Comparison of ENCODE assay signal across 20 cellular contexts in the genomic region with DNA sequence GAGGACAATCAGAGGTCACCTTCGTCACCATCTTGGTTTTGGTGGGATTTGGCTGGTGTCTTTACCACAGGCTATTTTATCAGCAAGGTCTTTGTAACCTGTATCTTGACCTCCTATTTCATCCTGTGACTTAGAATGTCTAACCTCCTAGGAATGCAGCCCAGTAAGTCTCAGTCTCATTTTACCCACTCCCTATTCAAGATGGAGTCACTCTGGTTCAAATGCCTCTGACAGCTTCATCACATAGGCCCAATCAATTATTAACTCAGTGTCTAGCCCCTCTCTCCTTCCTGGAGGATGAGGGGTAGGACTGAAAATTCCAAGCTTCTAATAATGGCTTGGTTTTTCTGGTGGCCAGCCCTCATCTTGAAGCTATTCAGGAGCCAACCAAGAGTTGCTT.
DNase-seq lines count a peak whose midpoint lies in the region; ATAC-seq, FAIRE-seq and TF ChIP-seq lines count a peak whose summit lies in the region.
"Had no signal": no experiment of that assay in that cellular context is flagged by ENCODE, and none has a peak within 500 bp of the region (broad histone marks: within the 10 kb centered on the region; RNA-seq: fewer than 3 reads in every experiment).

No MANE protein-coding gene starts in this region.

- intact Hi-C loops in activated T-helper 2 cell treated with anti-CD3 and anti-CD28 coated beads, Interferon-gamma antibody, Interleukin-2, Interleukin-4, amounts not matched to agents 10 μg/mL and 5 μg/mL and 100 μg/mL, durations not matched to agents 14 hours and 24 hours and 36 hours (cut with micrococcal nuclease) = no loop called here

- H3K4me3 Mint-ChIP-seq in activated T-helper 2 cell treated with anti-CD3 and anti-CD28 coated beads, Interferon-gamma antibody, Interleukin-2, Interleukin-4, amounts not matched to agents 10 μg/mL and 5 μg/mL and 100 μg/mL, durations not matched to agents 14 hours and 24 hours and 36 hours (ENCODE audit: low read depth) = no peak overlapping the region
- H3K4me3 Mint-ChIP-seq: B cell; CD4-positive, alpha-beta T cell; CD8-positive, alpha-beta T cell had no signal

- H3K4me1 Mint-ChIP-seq in activated T-helper 2 cell treated with anti-CD3 and anti-CD28 coated beads, Interferon-gamma antibody, Interleukin-2, Interleukin-4, amounts not matched to agents 10 μg/mL and 5 μg/mL and 100 μg/mL, durations not matched to agents 14 hours and 24 hours and 36 hours (ENCODE audit: low read depth) = peaks cover 5% of the 10 kb centered on the region
- H3K4me1 Mint-ChIP-seq: B cell had no signal

- H3K27me3 Mint-ChIP-seq in activated T-helper 2 cell treated with anti-CD3 and anti-CD28 coated beads, Interferon-gamma antibody, Interleukin-2, Interleukin-4, amounts not matched to agents 10 μg/mL and 5 μg/mL and 100 μg/mL, durations not matched to agents 14 hours and 24 hours and 36 hours (ENCODE audit: low read depth) = peaks cover 13% of the 10 kb centered on the region
- H3K27me3 Mint-ChIP-seq: CD4-positive, alpha-beta T cell had no signal

- H3K36me3 ChIP-seq in bronchial epithelial cell (ENCODE audit: control insufficient read depth, insufficient read depth, low read length) = no peaks in the 10 kb centered on the region
- H3K36me3 ChIP-seq: BLaER1 treated with 17β-estradiol and CSF1 and Interleukin-3, amounts not matched to agents 10 nM and 100 nM had no signal

- DNase-seq in M059J (ENCODE audit: low read depth) = peak; percentile 44
- DNase-seq in RCC 7860 (ENCODE audit: low spot score) = peak; percentile 16
- peak; percentile 30 for DNase-seq in bronchial epithelial cell (ENCODE audit: low read depth)
- DNase-seq in activated T-helper 2 cell treated with anti-CD3 and anti-CD28 coated beads, Interferon-gamma antibody, Interleukin-2, Interleukin-4, amounts not matched to agents 10 μg/mL and 5 μg/mL and 100 μg/mL, durations not matched to agents 14 hours and 24 hours and 36 hours (ENCODE audit: low spot score) = no peak
- DNase-seq: AML-193; Caco-2; Calu3; CD4-positive, alpha-beta T cell; CD8-positive, alpha-beta T cell; DMS79 treated with DMSO at 0.1 percent for 48 hours; GF-D8 had no signal

- no peak overlapping the region for H3K27ac Mint-ChIP-seq in activated T-helper 2 cell treated with anti-CD3 and anti-CD28 coated beads, Interferon-gamma antibody, Interleukin-2, Interleukin-4, amounts not matched to agents 10 μg/mL and 5 μg/mL and 100 μg/mL, durations not matched to agents 14 hours and 24 hours and 36 hours
- H3K27ac Mint-ChIP-seq: B cell; CD4-positive, alpha-beta T cell; CD8-positive, alpha-beta T cell had no signal

- H3K4me3 ChIP-seq in bronchial epithelial cell (ENCODE audit: low read depth, low read length) = no peak overlapping the region
- H3K4me3 ChIP-seq: A549; BLaER1 treated with 17β-estradiol and CSF1 and Interleukin-3, amounts not matched to agents 10 nM and 100 nM had no signal

- H3K9me3 Mint-ChIP-seq in activated T-helper 2 cell treated with anti-CD3 and anti-CD28 coated beads, Interferon-gamma antibody, Interleukin-2, Interleukin-4, amounts not matched to agents 10 μg/mL and 5 μg/mL and 100 μg/mL, durations not matched to agents 14 hours and 24 hours and 36 hours = peaks cover 33% of the 10 kb centered on the region

- H3K36me3 Mint-ChIP-seq in activated T-helper 2 cell treated with anti-CD3 and anti-CD28 coated beads, Interferon-gamma antibody, Interleukin-2, Interleukin-4, amounts not matched to agents 10 μg/mL and 5 μg/mL and 100 μg/mL, durations not matched to agents 14 hours and 24 hours and 36 hours (ENCODE audit: low read depth) = peaks cover 4% of the 10 kb centered on the region
- H3K36me3 Mint-ChIP-seq: CD8-positive, alpha-beta T cell had no signal

- no peak for ATAC-seq in HG03571 (IDR thresholded peaks at IDR 0.05; ENCODE audit: unreplicated experiment)
- no peak for ATAC-seq in HG02981 (IDR thresholded peaks at IDR 0.05; ENCODE audit: unreplicated experiment)
- ATAC-seq: A549; CD8-positive, alpha-beta T cell had no signal

- FAIRE-seq in RCC 7860 (lab: Jason Lieb, UNC) = no peak
- FAIRE-seq in bronchial epithelial cell (lab: Jason Lieb, UNC) = no peak
- FAIRE-seq: A549, D721Med, G401.6, GM12891, GM19239 had no signal

- no peak for TF ChIP-seq CTCF in bronchial epithelial cell (IDR thresholded peaks at IDR 0.05; ENCODE audit: insufficient read depth, low read length, severe bottlenecking)

- no peaks in the 10 kb centered on the region for H3K27me3 ChIP-seq in bronchial epithelial cell (ENCODE audit: control insufficient read depth, insufficient read depth, low read length)
- H3K27me3 ChIP-seq: BLaER1 treated with 17β-estradiol and CSF1 and Interleukin-3, amounts not matched to agents 10 nM and 100 nM had no signal
